Comparison of ENCODE assay signal across 8 cellular contexts in genomic region chr9:2132484-2133082, GRCh38.
A peak's percentile ranks its signal among the peaks of the same experiment; 100 is the strongest.
DNase-seq lines count a peak whose midpoint lies in the region; ATAC-seq, FAIRE-seq and TF ChIP-seq lines count a peak whose summit lies in the region.

No MANE protein-coding gene starts in this region.

- H3K4me1 ChIP-seq in HCT116 (ENCODE audit: control insufficient read depth in 1 of 2, insufficient read depth in 2 of 2, low read length in 2 of 2) (no peaks in the 10 kb centered on the region), small intestine (ENCODE audit: control insufficient read depth in 2 of 2, insufficient read depth in 1 of 2, low read depth in 1 of 2, low read length in 1 of 2) (no peaks in the 10 kb centered on the region), aorta (ENCODE audit: control insufficient read depth in 1 of 2, insufficient read depth in 2 of 2, low read length in 2 of 2) (peaks cover under 1 to 2% of the 10 kb centered on the region in 2 donors)

- 74 to 78% (median 77%) methylated on average over 3 of the region's 3 CpGs for WGBS in small intestine, 3 donors
- 38 to 42% methylated on average over 3 of the region's 3 CpGs for whole genome bisulfite sequencing in aorta, 2 donors

- CTCF ChIA-PET in HCT116 (lab: Charles Lee): interaction anchor here (0.9 to 1.7 kb wide), 7 partner anchors 9 to 692 kb away, joined by 3 to 7 read pairs (median 4); no protein-coding TSS in a partner anchor

- no peaks in the 10 kb centered on the region for H3K79me2 ChIP-seq in HCT116 (ENCODE audit: insufficient read depth, low read length)

- H3K36me3 ChIP-seq in HCT116 (ENCODE audit: control insufficient read depth in 1 of 2, insufficient read depth in 2 of 2, low read length in 2 of 2) (no peaks in the 10 kb centered on the region), small intestine (ENCODE audit: control insufficient read depth in 2 of 2, insufficient read depth in 2 of 2, low read length in 2 of 2) (no peaks in the 10 kb centered on the region), aorta (ENCODE audit: control insufficient read depth in 1 of 2, insufficient read depth in 2 of 2, low read length in 1 of 2) (no peaks in the 10 kb centered on the region)

- H2AFZ ChIP-seq in HCT116 (ENCODE audit: low read depth, low read length, poor library complexity, severe bottlenecking): no peak overlapping the region

- H3K27me3 ChIP-seq in HCT116 (ENCODE audit: insufficient read depth, low read length) (no peaks in the 10 kb centered on the region), small intestine (ENCODE audit: control insufficient read depth in 2 of 2, insufficient read depth in 2 of 2, low read length in 2 of 2) (no peaks in the 10 kb centered on the region), aorta (ENCODE audit: control insufficient read depth in 1 of 2, insufficient read depth in 2 of 2, low read length in 1 of 2) (no peaks in the 10 kb centered on the region)

- H3K9me3 ChIP-seq in HCT116 (ENCODE audit: control insufficient read depth in 1 of 2, insufficient read depth in 1 of 2, low read depth in 1 of 2, low read length in 2 of 2): no peaks in the 10 kb centered on the region
- no peaks in the 10 kb centered on the region for H3K9me3 ChIP-seq in small intestine (ENCODE audit: control insufficient read depth, low read depth)
- no peaks in the 10 kb centered on the region for H3K9me3 ChIP-seq in aorta (ENCODE audit: control insufficient read depth, low read length)

- H3K4me3 ChIP-seq in AG10803 (ENCODE audit: low read length): no peak overlapping the region
- H3K4me3 ChIP-seq in HCT116 (replicated peaks in 1 of 2; ENCODE audit: low read depth in 1 of 2, low read length in 2 of 2): no peak overlapping the region
- no peak overlapping the region for H3K4me3 ChIP-seq in small intestine (ENCODE audit: low read depth in 1 of 2, low read length in 2 of 2)
- no peak overlapping the region for H3K4me3 ChIP-seq in aorta (ENCODE audit: low read length in 2 of 2)

- H3K27ac ChIP-seq in HCT116 (ENCODE audit: low read depth, low read length) (no peak overlapping the region), small intestine (ENCODE audit: low read depth in 1 of 2, low read length in 1 of 2) (no peak overlapping the region), aorta (ENCODE audit: low read depth in 1 of 2, low read length in 2 of 2) (no peak overlapping the region)

- H3K9ac ChIP-seq in HCT116 (ENCODE audit: low read length): no peak overlapping the region

- no peaks in the 10 kb centered on the region for H3K9me2 ChIP-seq in HCT116 (ENCODE audit: insufficient read depth)

- TF ChIP-seq RAD21 in HCT116 (IDR thresholded peaks at IDR 0.05; ENCODE audit: low read depth): peak; percentile 68

- intact Hi-C loops in HCT116 (cut with micrococcal nuclease): loop anchor here (2.0 to 10.0 kb wide), 6 partner anchors 50 to 1672 kb away; no protein-coding TSS in a partner anchor
- intact Hi-C loops in aorta (cut with DNase I): loop anchor here in 1 of 2 donors (10.0 kb wide), 1 partner anchor 592 kb away; no protein-coding TSS in a partner anchor

- ATAC-seq in HCT116 (peak; percentile 57; the same call in 1 of the 2 replicates), aorta (ENCODE audit: low FRiP score) (no peak), HG02970 (IDR thresholded peaks at IDR 0.05; ENCODE audit: low FRiP score, unreplicated experiment) (no peak), GM19463 (IDR thresholded peaks at IDR 0.05; ENCODE audit: unreplicated experiment) (no peak)

- no peak overlapping the region for H3K4me2 ChIP-seq in HCT116 (ENCODE audit: low read length)

- no peaks in the 10 kb centered on the region for H4K20me1 ChIP-seq in HCT116 (ENCODE audit: insufficient read depth)

- peak; percentile 65 for DNase-seq in AG10803 (ENCODE audit: low read depth)
- DNase-seq in HCT116 (ENCODE audit: low read depth, low spot score): peak; percentile 6
- DNase-seq in RKO (ENCODE audit: low spot score): peak; percentile 47
- DNase-seq in fibroblast of the conjunctiva (ENCODE audit: low read depth): peak; percentile 41
- peak; percentile 6 for DNase-seq in small intestine
- no peak for DNase-seq in aorta

- POLR2A ChIA-PET in HCT116 (lab: Charles Lee): no interaction called here

- no peak for TF ChIP-seq POLR2A in HCT116 (IDR thresholded peaks at IDR 0.05; ENCODE audit: borderline replicate concordance, extremely low read depth, insufficient read depth, insufficient read length)

- RAD21 ChIA-PET in HCT116 (lab: Charles Lee; ENCODE audit: low non-redundant PET in 1 of 2, low total read pairs in 2 of 2, uncharacterized antibody in 2 of 2, unreplicated experiment in 2 of 2): interaction anchor here in 1 of 2 experiments (0.8 kb wide), 1 partner anchor 564 kb away, joined by 3 read pairs; no protein-coding TSS in a partner anchor

- no peak for FAIRE-seq in small intestine (lab: Jason Lieb, UNC)

- BruUV-seq in HCT116 (replicated peaks; lab: Mats Ljungman, UMichigan): no TSS peak

- TF ChIP-seq CTCF in AG10803 (conservative IDR thresholded peaks at IDR 0.05; ENCODE audit: low read length) (peak; percentile 86), HCT116 (IDR thresholded peaks at IDR 0.05 in 2 of 3, conservative IDR thresholded peaks at IDR 0.05 in 1 of 3; ENCODE audit: borderline replicate concordance in 1 of 3, insufficient read depth in 1 of 3, low read depth in 2 of 3, low read length in 2 of 3) (peak; percentile 34 to 73 (median 60); a peak in 5 of 6 replicates)

TF ChIP-seq in HCT116, 20 proteins besides CTCF, POLR2A, EP300 and RAD21:
- TF ChIP-seq SP1 (IDR thresholded peaks at IDR 0.05; ENCODE audit: low read depth): no peak
- no peak for TF ChIP-seq ZBTB33 (IDR thresholded peaks at IDR 0.05; ENCODE audit: extremely low read depth, insufficient replicate concordance, low read length)
- no peak for TF ChIP-seq CEBPB (IDR thresholded peaks at IDR 0.05; ENCODE audit: low read depth)
- no peak for TF ChIP-seq POLR2AphosphoS5 (IDR thresholded peaks at IDR 0.05; ENCODE audit: low read depth, low read length)
- no peak for TF ChIP-seq EZH2phosphoT487 (IDR thresholded peaks at IDR 0.05; ENCODE audit: borderline replicate concordance)
- TF ChIP-seq EGR1 (IDR thresholded peaks at IDR 0.05; ENCODE audit: low read depth): no peak
- no peak for TF ChIP-seq EZH2 (IDR thresholded peaks at IDR 0.05)
- no peak for TF ChIP-seq ZNF274 (IDR thresholded peaks at IDR 0.05; ENCODE audit: low read depth, low read length)
- TF ChIP-seq ELF1 (IDR thresholded peaks at IDR 0.05; ENCODE audit: borderline replicate concordance, low read depth): no peak
- no peak for TF ChIP-seq CBX3 (IDR thresholded peaks at IDR 0.05; ENCODE audit: low read depth)
- no peak for TF ChIP-seq YY1 (IDR thresholded peaks at IDR 0.05; ENCODE audit: extremely low read depth, insufficient replicate concordance, low read depth, low read length)
- TF ChIP-seq SIN3A (IDR thresholded peaks at IDR 0.05; ENCODE audit: low read depth): no peak
- TF ChIP-seq SRF (IDR thresholded peaks at IDR 0.05; ENCODE audit: low read depth): no peak
- TF ChIP-seq JUND (IDR thresholded peaks at IDR 0.05): no peak
- no peak for TF ChIP-seq MAX (IDR thresholded peaks at IDR 0.05)
- no peak for TF ChIP-seq ATF3 (IDR thresholded peaks at IDR 0.05)
- no peak for TF ChIP-seq FOSL1 (IDR thresholded peaks at IDR 0.05; ENCODE audit: low read depth)
- TF ChIP-seq ZFX (IDR thresholded peaks at IDR 0.05): no peak

Comparison
In these comparisons a context has a peak if more than half of its experiments do, and no peak if none do; other contexts are left out.
1. DNase-seq: peak in AG10803 (single experiment), HCT116 (single experiment), RKO (single experiment), fibroblast of the conjunctiva (single experiment) and small intestine (single experiment); none in aorta (0 of 2).